ENCODE assay signal across 17 cellular contexts in genomic region chr5:40233268-40233667, GRCh38.
"Had no signal": no experiment of that assay in that cellular context is flagged by ENCODE, and none has a peak within 500 bp of the region (broad histone marks: within the 10 kb centered on the region; RNA-seq: fewer than 3 reads in every experiment).

No MANE protein-coding gene starts in this region.

- ATAC-seq: esophagus mucosa; natural killer cell; stimulated activated memory B cell treated with anti-CD40 and anti-IgM and Interleukin-4, amounts not matched to agents 10 μg/mL and 1 μg/mL and 100 μg/mL, for 72 hours; T-cell had no signal

- DNase-seq: activated CD4-positive, alpha-beta T cell treated with anti-CD3 and anti-CD28 coated beads, Interleukin-2, amount 50 U/mL, for 4 hours; activated CD4-positive, CD25-positive, alpha-beta regulatory T cell treated with anti-CD3 and anti-CD28 coated beads, Interleukin-2, amount 50 U/mL, for 72 hours; activated naive CD4-positive, alpha-beta T cell treated with anti-CD3 and anti-CD28 coated beads, Interleukin-2, amount 10 ng/mL, durations not matched to agents 7 days and 5 days; activated T-cell treated with anti-CD3 and anti-CD28 coated beads for 4 hours; amniotic stem cell; dorsolateral prefrontal cortex; mesendoderm; natural killer cell; posterior cingulate gyrus; retina; stimulated activated CD4-positive, alpha-beta T cell treated with anti-CD3 and anti-CD28 coated beads, Interleukin-2, amount 100 ng/mL, for 48 hours; T-cell; T-helper 9 cell; thyroid gland had no signal

- FAIRE-seq: urothelium cell line had no signal
